22 cellular contexts compared by ENCODE assay signal in genomic region chr6:119243657-119244056, GRCh38.
"Had no signal": no experiment of that assay in that cellular context is flagged by ENCODE, and none has a peak within 500 bp of the region (broad histone marks: within the 10 kb centered on the region; RNA-seq: fewer than 3 reads in every experiment).

No MANE protein-coding gene starts in this region.

- FAIRE-seq: TTC549 had no signal

- ATAC-seq: activated T-cell treated with anti-CD3 and anti-CD28 coated beads, Interleukin-2, amount 50 U/mL, for 72 hours; T-cell had no signal

- H3K4me3 ChIP-seq: adrenal gland had no signal

- DNase-seq: activated CD4-positive, alpha-beta memory T cell treated with anti-CD3 and anti-CD28 coated beads, Interleukin-2, amount 10 ng/mL, durations not matched to agents 7 days and 5 days; activated CD4-positive, alpha-beta T cell treated with anti-CD3 and anti-CD28 coated beads, Interleukin-2, amount 50 U/mL, for 1 hour; activated CD4-positive, CD25-positive, alpha-beta regulatory T cell; activated gamma-delta T cell treated with Interleukin-2 at 50 U/mL for 16 hours; activated naive CD4-positive, alpha-beta T cell treated with anti-CD3 and anti-CD28 coated beads, Interleukin-2, amount 50 U/mL, for 16 hours; activated naive CD8-positive, alpha-beta T cell treated with anti-CD3 and anti-CD28 coated beads, Interleukin-2, amount 10 ng/mL, durations not matched to agents 7 days and 5 days; activated T-cell treated with anti-CD3 and anti-CD28 coated beads, Interleukin-2, amount 50 U/mL, for 72 hours; adrenal gland; anterior cingulate cortex; caudate nucleus; MV-4-11; NCI-H1092 treated with DMSO at 0.1 percent for 48 hours; NCI-H1436 treated with DMSO at 0.1 percent for 48 hours; NCI-H187; NCI-H2171; NCI-H226; NCI-H526; SIG-M5; T-cell; T-helper 2 cell; T1000 had no signal
